Comparison of ENCODE assay signal across 23 cellular contexts in the genomic region with DNA sequence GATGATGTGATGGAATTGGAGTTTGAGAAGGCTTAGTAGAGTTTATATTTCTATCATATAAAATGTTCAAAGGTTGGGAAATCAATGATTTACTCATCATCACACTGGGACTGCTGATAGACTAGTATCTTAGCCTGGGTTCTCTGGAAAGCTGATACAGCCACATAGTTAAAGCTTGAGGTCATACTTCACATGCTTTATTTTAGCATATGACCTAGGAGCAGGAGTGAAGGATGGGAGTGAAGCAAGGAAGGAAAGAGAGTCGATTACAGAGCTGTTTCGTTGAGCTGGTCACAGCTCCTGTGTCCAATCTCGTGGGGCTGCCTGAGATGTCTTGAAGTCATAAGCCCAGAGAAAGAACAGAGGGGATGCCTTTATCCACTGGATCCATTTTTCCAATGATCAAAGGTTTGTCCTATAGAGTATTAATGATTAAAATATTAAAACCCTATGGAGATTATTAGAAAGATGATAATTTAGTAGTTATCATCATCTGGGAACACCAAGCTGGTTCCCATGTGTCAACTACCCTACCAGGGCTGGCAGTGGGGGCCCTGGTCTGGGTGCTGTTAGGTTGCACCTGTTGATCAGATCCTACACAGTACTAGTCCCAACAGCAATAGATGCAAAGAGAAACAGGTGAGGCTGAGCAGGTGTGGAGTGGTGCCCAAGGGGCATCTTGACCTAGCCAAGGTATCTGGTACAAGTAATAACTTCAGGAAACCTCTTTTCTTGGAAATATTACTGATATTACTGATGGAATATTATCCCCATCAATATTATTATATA.
DNase-seq lines count a peak whose midpoint lies in the region; ATAC-seq, FAIRE-seq and TF ChIP-seq lines count a peak whose summit lies in the region.
"Had no signal": no experiment of that assay in that cellular context is flagged by ENCODE, and none has a peak within 500 bp of the region (broad histone marks: within the 10 kb centered on the region; RNA-seq: fewer than 3 reads in every experiment).

No MANE protein-coding gene starts in this region.

- H3K4me3 ChIP-seq in astrocyte (ENCODE audit: insufficient read depth, low read depth, low read length) (no peak overlapping the region), gastroesophageal sphincter (no peak overlapping the region)
- H3K4me3 ChIP-seq: lower lobe of right lung had no signal

- H3K9me3 Mint-ChIP-seq in astrocyte (ENCODE audit: unreplicated experiment) = peaks cover 7% of the 10 kb centered on the region
- H3K9me3 Mint-ChIP-seq: activated CD4-positive, alpha-beta T cell treated with anti-CD3 and anti-CD28 coated beads, Interleukin-2, amount 10 ng/mL, durations not matched to agents 24 days and 14 days had no signal

- H2AFZ ChIP-seq in astrocyte (ENCODE audit: low read depth, low read length) = no peak overlapping the region

- H3K79me2 ChIP-seq in astrocyte (ENCODE audit: insufficient read depth, low read length) = no peaks in the 10 kb centered on the region

- H3K27ac Mint-ChIP-seq in astrocyte (ENCODE audit: unreplicated experiment) = peak overlapping the region; percentile 20
- H3K27ac Mint-ChIP-seq: activated CD4-positive, alpha-beta T cell treated with anti-CD3 and anti-CD28 coated beads, Interleukin-2, amount 10 ng/mL, durations not matched to agents 24 days and 14 days; stimulated activated effector memory CD8-positive, alpha-beta T cell treated with anti-CD3 and anti-CD28 coated beads, Interleukin-12 subunit alpha, Interleukin-12 subunit beta, amount 100 ng/mL, for 72 hours had no signal

- H3K9me3 ChIP-seq in astrocyte (ENCODE audit: insufficient read depth, low read depth, low read length) (no peaks in the 10 kb centered on the region), gastroesophageal sphincter (peaks cover 0 to 15% (median 0%) of the 10 kb centered on the region in 3 donors)
- H3K9me3 ChIP-seq: lower lobe of right lung had no signal

- ATAC-seq in gastroesophageal sphincter = peak; percentile 46
- ATAC-seq in GM21367 (IDR thresholded peaks at IDR 0.05; ENCODE audit: unreplicated experiment) = no peak
- ATAC-seq in HG02610 (IDR thresholded peaks at IDR 0.05; ENCODE audit: unreplicated experiment) = no peak
- ATAC-seq: lower lobe of right lung; Right ventricle myocardium inferior; stimulated activated effector memory CD8-positive, alpha-beta T cell treated with anti-CD3 and anti-CD28 coated beads, Interleukin-12 subunit alpha, Interleukin-12 subunit beta, amount 100 ng/mL, for 72 hours had no signal

- TF ChIP-seq POLR2A in gastroesophageal sphincter (IDR thresholded peaks at IDR 0.05) = no peak

- no peaks in the 10 kb centered on the region for H3K36me3 Mint-ChIP-seq in astrocyte (ENCODE audit: low read depth, unreplicated experiment)
- H3K36me3 Mint-ChIP-seq: stimulated activated effector memory CD8-positive, alpha-beta T cell treated with anti-CD3 and anti-CD28 coated beads, Interleukin-12 subunit alpha, Interleukin-12 subunit beta, amount 100 ng/mL, for 72 hours had no signal

- TF ChIP-seq EP300 in gastroesophageal sphincter (IDR thresholded peaks at IDR 0.05) = no peak

- no peaks in the 10 kb centered on the region for H4K20me1 ChIP-seq in astrocyte (ENCODE audit: insufficient read depth, low read length)

- H3K4me2 ChIP-seq in astrocyte (ENCODE audit: low read length) = no peak overlapping the region
- H3K4me2 ChIP-seq: KMS-11 had no signal

- no peak overlapping the region for H3K4me3 Mint-ChIP-seq in astrocyte (ENCODE audit: unreplicated experiment)
- H3K4me3 Mint-ChIP-seq: activated CD4-positive, alpha-beta T cell treated with anti-CD3 and anti-CD28 coated beads, Interleukin-2, amount 10 ng/mL, durations not matched to agents 24 days and 14 days; stimulated activated effector memory CD8-positive, alpha-beta T cell treated with anti-CD3 and anti-CD28 coated beads, Interleukin-12 subunit alpha, Interleukin-12 subunit beta, amount 100 ng/mL, for 72 hours had no signal

- H3K4me1 Mint-ChIP-seq in astrocyte (ENCODE audit: low read depth, unreplicated experiment) = peaks cover 8% of the 10 kb centered on the region
- H3K4me1 Mint-ChIP-seq: activated CD4-positive, alpha-beta T cell treated with anti-CD3 and anti-CD28 coated beads, Interleukin-2, amount 10 ng/mL, durations not matched to agents 24 days and 14 days; stimulated activated effector memory CD8-positive, alpha-beta T cell treated with anti-CD3 and anti-CD28 coated beads, Interleukin-12 subunit alpha, Interleukin-12 subunit beta, amount 100 ng/mL, for 72 hours had no signal

- no peaks in the 10 kb centered on the region for H3K27me3 ChIP-seq in astrocyte (ENCODE audit: insufficient read depth, low read length)
- H3K27me3 ChIP-seq in gastroesophageal sphincter = no peaks in the 10 kb centered on the region

- FAIRE-seq in G401.6 (lab: Jason Lieb, UNC) = peak; percentile 44
- no peak for FAIRE-seq in astrocyte (lab: Jason Lieb, UNC)
- FAIRE-seq: D721Med, GM12892 had no signal

- TF ChIP-seq CTCF in astrocyte (IDR thresholded peaks at IDR 0.05; ENCODE audit: insufficient read depth, low read depth, low read length) = no peak
- TF ChIP-seq CTCF in gastroesophageal sphincter (IDR thresholded peaks at IDR 0.05) = no peak

- H3K27me3 Mint-ChIP-seq in astrocyte (ENCODE audit: low read depth, unreplicated experiment) = no peaks in the 10 kb centered on the region

- no peaks in the 10 kb centered on the region for H3K4me1 ChIP-seq in astrocyte (ENCODE audit: insufficient read depth, low read length)
- H3K4me1 ChIP-seq in gastroesophageal sphincter = no peaks in the 10 kb centered on the region
- H3K4me1 ChIP-seq: lower lobe of right lung had no signal

- no peak overlapping the region for H3K9ac ChIP-seq in astrocyte (ENCODE audit: low read length)
- H3K9ac ChIP-seq: KMS-11 had no signal

- no peaks in the 10 kb centered on the region for H3K36me3 ChIP-seq in astrocyte (ENCODE audit: insufficient read depth, low read length)
- H3K36me3 ChIP-seq in gastroesophageal sphincter = no peaks in the 10 kb centered on the region
- H3K36me3 ChIP-seq: lower lobe of right lung had no signal

- 66 to 79% methylated on average over 3 of the region's 3 CpGs for WGBS in gastroesophageal sphincter (ENCODE audit: low coverage in 1 of 2), 2 donors

- H3K27ac ChIP-seq in astrocyte (ENCODE audit: low read depth, low read length) = no peak overlapping the region
- no peak overlapping the region for H3K27ac ChIP-seq in gastroesophageal sphincter
- H3K27ac ChIP-seq: KMS-11, lower lobe of right lung had no signal

- DNase-seq in astrocyte (ENCODE audit: low read depth) (peak; percentile 4), stromal cell of bone marrow (ENCODE audit: low read depth) (peak; percentile 21), NCI-H2081 (lab: John Stamatoyannopoulos, UW) (no peak)
- DNase-seq: activated CD4-positive, alpha-beta T cell treated with anti-CD3 and anti-CD28 coated beads, Interleukin-2, amount 10 ng/mL, durations not matched to agents 24 days and 14 days; activated CD8-positive, alpha-beta memory T cell treated with anti-CD3 and anti-CD28 coated beads, Interleukin-2, amount 50 U/mL, for 48 hours; activated effector memory CD4-positive, alpha-beta T cell treated with anti-CD3 and anti-CD28 coated beads, Interleukin-2, amount 50 U/mL, for 16 hours; caudate nucleus; erythroblast; lower lobe of right lung; NCI-H1048; NCI-H526 treated with DMSO at 0.1 percent for 48 hours; nucleus accumbens; retina; T-helper 1 cell had no signal

Comparison
In these comparisons a context has a peak if more than half of its experiments do, and no peak if none do; other contexts are left out.
1. DNase-seq: peak in astrocyte (single experiment) and stromal cell of bone marrow (single experiment); none in NCI-H2081 (0 of 2).